8 cellular contexts compared by ENCODE assay signal in genomic region chr4:147617841-147618421, GRCh38. TPM values are rescaled to one million over a fixed set of nuclear protein-coding genes. Genes with fewer than 3 reads are reported as not detected.
DNase-seq lines count a peak whose midpoint lies in the region; ATAC-seq and TF ChIP-seq lines count a peak whose summit lies in the region.

No MANE protein-coding gene starts in this region.

- WGBS in thyroid gland, 2 donors, result 3 to 5% methylated on average over 15 of the region's 15 CpGs

- H3K9me3 Mint-ChIP-seq in activated T-cell treated with anti-CD3 and anti-CD28 coated beads, Interleukin-2, amount 50 U/mL, for 4 hours, result no peaks in the 10 kb centered on the region
- no peaks in the 10 kb centered on the region for H3K9me3 Mint-ChIP-seq in activated naive CD8-positive, alpha-beta T cell treated with anti-CD3 and anti-CD28 coated beads, Interleukin-2, amount 10 ng/mL, durations not matched to agents 7 days and 5 days

- H3K4me1 Mint-ChIP-seq in activated T-cell treated with anti-CD3 and anti-CD28 coated beads, Interleukin-2, amount 50 U/mL, for 4 hours (ENCODE audit: low read depth), result peaks cover 35% of the 10 kb centered on the region
- peaks cover 21% of the 10 kb centered on the region for H3K4me1 Mint-ChIP-seq in activated naive CD8-positive, alpha-beta T cell treated with anti-CD3 and anti-CD28 coated beads, Interleukin-2, amount 10 ng/mL, durations not matched to agents 7 days and 5 days

- H3K4me3 Mint-ChIP-seq in activated T-cell treated with anti-CD3 and anti-CD28 coated beads, Interleukin-2, amount 50 U/mL, for 4 hours, result peak overlapping the region; percentile 96
- peak overlapping the region; percentile 97 for H3K4me3 Mint-ChIP-seq in activated naive CD8-positive, alpha-beta T cell treated with anti-CD3 and anti-CD28 coated beads, Interleukin-2, amount 10 ng/mL, durations not matched to agents 7 days and 5 days

- intact Hi-C loops in thyroid gland (cut with DNase I), result no loop called here

- H3K4me3 ChIP-seq in thyroid gland (replicated peaks in 1 of 3), result peak overlapping the region; percentile 54 to 86 (median 75)

- H3K27ac Mint-ChIP-seq in activated naive CD8-positive, alpha-beta T cell treated with anti-CD3 and anti-CD28 coated beads, Interleukin-2, amount 10 ng/mL, durations not matched to agents 7 days and 5 days, result peak overlapping the region; percentile 98

- POLR2A ChIA-PET in activated naive CD8-positive, alpha-beta T cell treated with anti-CD3 and anti-CD28 coated beads, Interleukin-2, amount 10 ng/mL, durations not matched to agents 7 days and 5 days (lab: Charles Lee), result interaction anchor here (1.1 to 3.1 kb wide), 6 partner anchors 9 to 249 kb away, joined by 3 to 53 read pairs (median 6); partner anchors contain the start of genes ARHGAP10 and PRMT9

- no peaks in the 10 kb centered on the region for H3K36me3 ChIP-seq in thyroid gland

- no peaks in the 10 kb centered on the region for H3K27me3 Mint-ChIP-seq in activated T-cell treated with anti-CD3 and anti-CD28 coated beads, Interleukin-2, amount 50 U/mL, for 4 hours (ENCODE audit: low read depth)
- H3K27me3 Mint-ChIP-seq in activated naive CD8-positive, alpha-beta T cell treated with anti-CD3 and anti-CD28 coated beads, Interleukin-2, amount 10 ng/mL, durations not matched to agents 7 days and 5 days, result peaks cover 12% of the 10 kb centered on the region

- TF ChIP-seq POLR2A in thyroid gland (IDR thresholded peaks at IDR 0.05), result no peak

- no peaks in the 10 kb centered on the region for H3K9me3 ChIP-seq in thyroid gland

- TF ChIP-seq CTCF in thyroid gland (IDR thresholded peaks at IDR 0.05), result no peak

- peaks cover 29 to 42% of the 10 kb centered on the region in 2 donors for H3K4me1 ChIP-seq in thyroid gland

- DNase-seq in activated T-cell treated with anti-CD3 and anti-CD28 coated beads, Interleukin-2, amount 50 U/mL, for 4 hours, result no peak
- DNase-seq in activated T-cell treated with anti-CD3 and anti-CD28 coated beads, Interleukin-2, amount 50 U/mL, for 1 hour, result no peak
- DNase-seq in activated naive CD8-positive, alpha-beta T cell treated with anti-CD3 and anti-CD28 coated beads, Interleukin-2, amount 10 ng/mL, durations not matched to agents 7 days and 5 days, result no peak
- peak; percentile 24 for DNase-seq in left kidney (ENCODE audit: low read depth, low spot score)
- no peak for DNase-seq in thyroid gland
- DNase-seq in NCI-H1694 (lab: John Stamatoyannopoulos, UW), result no peak
- no peak for DNase-seq in GM19240 (ENCODE audit: insufficient read length, low spot score)

- peaks cover 21% of the 10 kb centered on the region for H3K36me3 Mint-ChIP-seq in activated T-cell treated with anti-CD3 and anti-CD28 coated beads, Interleukin-2, amount 50 U/mL, for 4 hours (ENCODE audit: insufficient read depth)
- H3K36me3 Mint-ChIP-seq in activated naive CD8-positive, alpha-beta T cell treated with anti-CD3 and anti-CD28 coated beads, Interleukin-2, amount 10 ng/mL, durations not matched to agents 7 days and 5 days, result peaks cover 18% of the 10 kb centered on the region

- no peaks in the 10 kb centered on the region for H3K27me3 ChIP-seq in thyroid gland

- peak in 1 of 2 donors; percentile 4 for ATAC-seq in activated T-cell treated with anti-CD3 and anti-CD28 coated beads, Interleukin-2, amount 50 U/mL, for 4 hours
- ATAC-seq in HG03135 (IDR thresholded peaks at IDR 0.05; ENCODE audit: unreplicated experiment), result peak; percentile 7
- peak; percentile 0 for ATAC-seq in activated naive CD8-positive, alpha-beta T cell treated with anti-CD3 and anti-CD28 coated beads, Interleukin-2, amount 10 ng/mL, durations not matched to agents 7 days and 5 days (ENCODE audit: low read depth)

- peak overlapping the region; percentile 71 to 90 (median 85) for H3K27ac ChIP-seq in thyroid gland

RNA-seq across cellular contexts. Expression of gene TMEM184C, which starts 0.7 kb away (rescaled TPM):
- total RNA-seq in activated T-cell treated with anti-CD3 and anti-CD28 coated beads, Interleukin-2, amount 50 U/mL, for 4 hours, result 10 to 100 TPM; 29.1 to 31.1 (median 30.4) TPM
- 10 to 100 TPM; 22.5 to 24.0 TPM for total RNA-seq in activated naive CD8-positive, alpha-beta T cell treated with anti-CD3 and anti-CD28 coated beads, Interleukin-2, amount 10 ng/mL, durations not matched to agents 7 days and 5 days
- total RNA-seq in thyroid gland, result 10 to 100 TPM; 69.6 to 98.5 (median 82.5) TPM
